ENCODE assay signal across 20 cellular contexts in genomic region chr3:129330413-129330812, GRCh38.
"Had no signal": no experiment of that assay in that cellular context is flagged by ENCODE, and none has a peak within 500 bp of the region (broad histone marks: within the 10 kb centered on the region; RNA-seq: fewer than 3 reads in every experiment).

No MANE protein-coding gene starts in this region.

- DNase-seq: activated CD4-positive, alpha-beta T cell treated with anti-CD3 and anti-CD28 coated beads, Interleukin-2, amount 50 U/mL, for 1 hour; activated CD4-positive, CD25-positive, alpha-beta regulatory T cell; activated effector memory CD4-positive, alpha-beta T cell treated with Interleukin-2 at 50 U/mL for 16 hours; activated naive CD4-positive, alpha-beta T cell treated with anti-CD3 and anti-CD28 coated beads, Interleukin-2, amount 50 U/mL, for 16 hours; amniotic stem cell; caudate nucleus; effector CD8-positive, alpha-beta T cell; esophagus squamous epithelium; glutamatergic neuron; hypothalamus; kidney; left lung; mammary epithelial cell; naive thymus-derived CD8-positive, alpha-beta T cell; sigmoid colon; stimulated activated CD4-positive, alpha-beta T cell treated with anti-CD3 and anti-CD28 coated beads, Interleukin-1b, Interleukin-23, amount 100 ng/mL, for 48 hours; T-cell had no signal

- H3K27ac ChIP-seq: esophagus squamous epithelium, left lung, parathyroid adenoma, sigmoid colon, thoracic aorta had no signal

- H3K27me3 Mint-ChIP-seq: naive thymus-derived CD8-positive, alpha-beta T cell; T-cell had no signal

- H3K36me3 Mint-ChIP-seq: naive thymus-derived CD8-positive, alpha-beta T cell; T-cell had no signal

- H3K27me3 ChIP-seq: esophagus squamous epithelium, left lung had no signal

- H3K27ac Mint-ChIP-seq: naive thymus-derived CD8-positive, alpha-beta T cell; T-cell had no signal

- H3K4me1 ChIP-seq: esophagus squamous epithelium, left lung, sigmoid colon had no signal

- H3K36me3 ChIP-seq: esophagus squamous epithelium, left lung, sigmoid colon had no signal

- H3K4me3 ChIP-seq: esophagus squamous epithelium, left lung, sigmoid colon, thoracic aorta had no signal

- H3K4me3 Mint-ChIP-seq: naive thymus-derived CD8-positive, alpha-beta T cell; T-cell had no signal

- H3K79me2 ChIP-seq: parathyroid adenoma had no signal

- H3K9me3 ChIP-seq: esophagus squamous epithelium, left lung, sigmoid colon, thoracic aorta had no signal

- H2AFZ ChIP-seq: parathyroid adenoma had no signal

- FAIRE-seq: endothelial cell of umbilical vein, kidney had no signal

- H3K9ac ChIP-seq: parathyroid adenoma had no signal

- ATAC-seq: left lung; naive thymus-derived CD8-positive, alpha-beta T cell; T-cell had no signal

- H3K9me3 Mint-ChIP-seq: naive thymus-derived CD8-positive, alpha-beta T cell; T-cell had no signal
